1 cellular context compared by ENCODE assay signal in the genomic region with DNA sequence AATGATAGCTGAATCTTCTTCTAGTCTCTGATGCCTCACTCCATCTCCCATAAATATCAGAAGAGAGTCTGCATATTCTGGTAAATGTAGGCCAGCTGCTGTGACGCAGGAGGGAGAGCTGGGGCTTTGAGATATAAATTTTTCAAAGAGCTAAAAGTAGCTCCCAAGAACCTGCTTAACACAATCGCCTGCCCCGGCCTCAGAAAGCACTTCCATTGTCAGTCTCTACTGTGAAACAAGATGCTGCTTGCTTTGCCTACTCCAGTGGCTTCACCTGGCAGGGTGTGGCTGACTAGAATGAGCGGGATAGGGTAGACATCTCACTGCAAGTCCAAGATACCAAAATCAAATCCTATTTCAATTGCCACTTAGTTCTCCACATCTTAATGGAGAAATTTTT.
TF ChIP-seq lines count a peak whose summit lies in the region.

No MANE protein-coding gene starts in this region.

TF ChIP-seq in GM23338, 12 proteins besides CTCF, POLR2A, EP300 and RAD21 (continued from another document):
- TF ChIP-seq, protein P1, sequence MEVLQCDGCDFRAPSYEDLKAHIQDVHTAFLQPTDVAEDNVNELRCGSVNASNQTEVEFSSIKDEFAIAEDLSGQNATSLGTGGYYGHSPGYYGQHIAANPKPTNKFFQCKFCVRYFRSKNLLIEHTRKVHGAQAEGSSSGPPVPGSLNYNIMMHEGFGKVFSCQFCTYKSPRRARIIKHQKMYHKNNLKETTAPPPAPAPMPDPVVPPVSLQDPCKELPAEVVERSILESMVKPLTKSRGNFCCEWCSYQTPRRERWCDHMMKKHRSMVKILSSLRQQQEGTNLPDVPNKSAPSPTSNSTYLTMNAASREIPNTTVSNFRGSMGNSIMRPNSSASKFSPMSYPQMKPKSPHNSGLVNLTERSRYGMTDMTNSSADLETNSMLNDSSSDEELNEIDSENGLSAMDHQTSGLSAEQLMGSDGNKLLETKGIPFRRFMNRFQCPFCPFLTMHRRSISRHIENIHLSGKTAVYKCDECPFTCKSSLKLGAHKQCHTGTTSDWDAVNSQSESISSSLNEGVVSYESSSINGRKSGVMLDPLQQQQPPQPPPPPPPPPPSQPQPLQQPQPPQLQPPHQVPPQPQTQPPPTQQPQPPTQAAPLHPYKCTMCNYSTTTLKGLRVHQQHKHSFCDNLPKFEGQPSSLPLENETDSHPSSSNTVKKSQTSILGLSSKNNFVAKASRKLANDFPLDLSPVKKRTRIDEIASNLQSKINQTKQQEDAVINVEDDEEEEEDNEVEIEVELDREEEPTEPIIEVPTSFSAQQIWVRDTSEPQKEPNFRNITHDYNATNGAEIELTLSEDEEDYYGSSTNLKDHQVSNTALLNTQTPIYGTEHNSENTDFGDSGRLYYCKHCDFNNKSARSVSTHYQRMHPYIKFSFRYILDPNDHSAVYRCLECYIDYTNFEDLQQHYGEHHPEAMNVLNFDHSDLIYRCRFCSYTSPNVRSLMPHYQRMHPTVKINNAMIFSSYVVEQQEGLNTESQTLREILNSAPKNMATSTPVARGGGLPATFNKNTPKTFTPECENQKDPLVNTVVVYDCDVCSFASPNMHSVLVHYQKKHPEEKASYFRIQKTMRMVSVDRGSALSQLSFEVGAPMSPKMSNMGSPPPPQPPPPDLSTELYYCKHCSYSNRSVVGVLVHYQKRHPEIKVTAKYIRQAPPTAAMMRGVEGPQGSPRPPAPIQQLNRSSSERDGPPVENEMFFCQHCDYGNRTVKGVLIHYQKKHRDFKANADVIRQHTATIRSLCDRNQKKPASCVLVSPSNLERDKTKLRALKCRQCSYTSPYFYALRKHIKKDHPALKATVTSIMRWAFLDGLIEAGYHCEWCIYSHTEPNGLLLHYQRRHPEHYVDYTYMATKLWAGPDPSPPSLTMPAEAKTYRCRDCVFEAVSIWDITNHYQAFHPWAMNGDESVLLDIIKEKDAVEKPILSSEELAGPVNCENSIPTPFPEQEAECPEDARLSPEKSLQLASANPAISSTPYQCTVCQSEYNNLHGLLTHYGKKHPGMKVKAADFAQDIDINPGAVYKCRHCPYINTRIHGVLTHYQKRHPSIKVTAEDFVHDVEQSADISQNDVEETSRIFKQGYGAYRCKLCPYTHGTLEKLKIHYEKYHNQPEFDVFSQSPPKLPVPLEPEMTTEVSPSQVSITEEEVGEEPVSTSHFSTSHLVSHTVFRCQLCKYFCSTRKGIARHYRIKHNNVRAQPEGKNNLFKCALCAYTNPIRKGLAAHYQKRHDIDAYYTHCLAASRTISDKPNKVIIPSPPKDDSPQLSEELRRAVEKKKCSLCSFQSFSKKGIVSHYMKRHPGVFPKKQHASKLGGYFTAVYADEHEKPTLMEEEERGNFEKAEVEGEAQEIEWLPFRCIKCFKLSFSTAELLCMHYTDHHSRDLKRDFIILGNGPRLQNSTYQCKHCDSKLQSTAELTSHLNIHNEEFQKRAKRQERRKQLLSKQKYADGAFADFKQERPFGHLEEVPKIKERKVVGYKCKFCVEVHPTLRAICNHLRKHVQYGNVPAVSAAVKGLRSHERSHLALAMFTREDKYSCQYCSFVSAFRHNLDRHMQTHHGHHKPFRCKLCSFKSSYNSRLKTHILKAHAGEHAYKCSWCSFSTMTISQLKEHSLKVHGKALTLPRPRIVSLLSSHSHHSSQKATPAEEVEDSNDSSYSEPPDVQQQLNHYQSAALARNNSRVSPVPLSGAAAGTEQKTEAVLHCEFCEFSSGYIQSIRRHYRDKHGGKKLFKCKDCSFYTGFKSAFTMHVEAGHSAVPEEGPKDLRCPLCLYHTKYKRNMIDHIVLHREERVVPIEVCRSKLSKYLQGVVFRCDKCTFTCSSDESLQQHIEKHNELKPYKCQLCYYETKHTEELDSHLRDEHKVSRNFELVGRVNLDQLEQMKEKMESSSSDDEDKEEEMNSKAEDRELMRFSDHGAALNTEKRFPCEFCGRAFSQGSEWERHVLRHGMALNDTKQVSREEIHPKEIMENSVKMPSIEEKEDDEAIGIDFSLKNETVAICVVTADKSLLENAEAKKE (CRISPR knock-in tag; IDR thresholded peaks at IDR 0.05) = no peak
- TF ChIP-seq ZNF331 (CRISPR knock-in tag; IDR thresholded peaks at IDR 0.05; ENCODE audit: low read depth) (no peak), EZH2 (IDR thresholded peaks at IDR 0.05; ENCODE audit: low read depth, unreplicated experiment) (no peak), ZNF114 (CRISPR knock-in tag; IDR thresholded peaks at IDR 0.05) (no peak), POLR2AphosphoS5 (IDR thresholded peaks at IDR 0.05; ENCODE audit: low read depth) (no peak), EZH2phosphoT487 (IDR thresholded peaks at IDR 0.05; ENCODE audit: unreplicated experiment) (no peak)
- TF ChIP-seq, protein P2, sequence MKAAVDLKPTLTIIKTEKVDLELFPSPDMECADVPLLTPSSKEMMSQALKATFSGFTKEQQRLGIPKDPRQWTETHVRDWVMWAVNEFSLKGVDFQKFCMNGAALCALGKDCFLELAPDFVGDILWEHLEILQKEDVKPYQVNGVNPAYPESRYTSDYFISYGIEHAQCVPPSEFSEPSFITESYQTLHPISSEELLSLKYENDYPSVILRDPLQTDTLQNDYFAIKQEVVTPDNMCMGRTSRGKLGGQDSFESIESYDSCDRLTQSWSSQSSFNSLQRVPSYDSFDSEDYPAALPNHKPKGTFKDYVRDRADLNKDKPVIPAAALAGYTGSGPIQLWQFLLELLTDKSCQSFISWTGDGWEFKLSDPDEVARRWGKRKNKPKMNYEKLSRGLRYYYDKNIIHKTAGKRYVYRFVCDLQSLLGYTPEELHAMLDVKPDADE (IDR thresholded peaks at IDR 0.05) = no peak
